31 cellular contexts compared by ENCODE assay signal in genomic region chr15:73604477-73604876, GRCh38.
"Had no signal": no experiment of that assay in that cellular context is flagged by ENCODE, and none has a peak within 500 bp of the region (broad histone marks: within the 10 kb centered on the region; RNA-seq: fewer than 3 reads in every experiment).

No MANE protein-coding gene starts in this region.

- FAIRE-seq: endometrium, endothelial cell of umbilical vein, frontal cortex had no signal

- H3K4me3 ChIP-seq: adrenal gland, breast epithelium, cardiac muscle cell, colonic mucosa had no signal

- H3K4me3 Mint-ChIP-seq: activated CD4-positive, alpha-beta memory T cell treated with anti-CD3 and anti-CD28 coated beads for 36 hours; activated CD4-positive, alpha-beta T cell treated with anti-CD3 and anti-CD28 coated beads for 36 hours; activated CD4-positive, alpha-beta T cell treated with anti-CD3 and anti-CD28 coated beads, Interleukin-2, amount 10 ng/mL, durations not matched to agents 24 days and 14 days; activated naive CD4-positive, alpha-beta T cell treated with anti-CD3 and anti-CD28 coated beads for 36 hours; activated naive CD4-positive, alpha-beta T cell treated with anti-CD3 and anti-CD28 coated beads, Interleukin-2, amount 50 U/mL, for 24 hours; activated naive CD8-positive, alpha-beta T cell treated with anti-CD3 and anti-CD28 coated beads for 36 hours; activated naive CD8-positive, alpha-beta T cell treated with anti-CD3 and anti-CD28 coated beads, Interleukin-2, amount 50 U/mL, for 24 hours; activated T-cell treated with anti-CD3 and anti-CD28 coated beads, Interleukin-2, amount 50 U/mL, for 24 hours; activated T-helper 1 cell treated with anti-CD3 and anti-CD28 coated beads, Interleukin-12 subunit alpha, Interleukin-12 subunit beta, Interleukin-2, Interleukin-4 antibody, amounts not matched to agents 30 ng/mL and 10 ng/mL and 1 ng/mL, durations not matched to agents 14 hours and 24 hours and 36 hours had no signal

- DNase-seq: activated CD4-positive, alpha-beta memory T cell treated with anti-CD3 and anti-CD28 coated beads for 36 hours; activated CD4-positive, alpha-beta T cell treated with anti-CD3 and anti-CD28 coated beads for 36 hours; activated CD4-positive, alpha-beta T cell treated with anti-CD3 and anti-CD28 coated beads, Interleukin-2, amount 10 ng/mL, durations not matched to agents 24 days and 14 days; activated CD4-positive, CD25-positive, alpha-beta regulatory T cell; activated CD4-positive, CD25-positive, alpha-beta regulatory T cell treated with anti-CD3 and anti-CD28 coated beads, Interleukin-2, amount 50 U/mL, for 72 hours; activated CD8-positive, alpha-beta memory T cell treated with anti-CD3 and anti-CD28 coated beads, Interleukin-2, amount 50 U/mL, for 48 hours; activated effector memory CD4-positive, alpha-beta T cell treated with anti-CD3 and anti-CD28 coated beads, Interleukin-2, amount 50 U/mL, for 16 hours; activated naive CD4-positive, alpha-beta T cell treated with anti-CD3 and anti-CD28 coated beads for 36 hours; activated naive CD8-positive, alpha-beta T cell treated with anti-CD3 and anti-CD28 coated beads for 36 hours; activated naive CD8-positive, alpha-beta T cell treated with anti-CD3 and anti-CD28 coated beads, Interleukin-2, amount 50 U/mL, for 24 hours; activated T-cell treated with anti-CD3 and anti-CD28 coated beads for 4 hours; activated T-cell treated with anti-CD3 and anti-CD28 coated beads, Interleukin-2, amount 50 U/mL, for 24 hours; adrenal gland; amygdala; aorta; central memory CD4-positive, alpha-beta T cell; cerebellar nuclear complex; colonic mucosa; effector CD8-positive, alpha-beta T cell; foreskin fibroblast; T-helper 2 cell had no signal

- H3K27me3 ChIP-seq: adrenal gland, breast epithelium, cardiac muscle cell, colonic mucosa had no signal

- H3K27ac ChIP-seq: adrenal gland, breast epithelium, cardiac muscle cell, colonic mucosa, epithelial cell of prostate had no signal

- H3K9me3 Mint-ChIP-seq: activated CD4-positive, alpha-beta memory T cell treated with anti-CD3 and anti-CD28 coated beads for 36 hours; activated naive CD4-positive, alpha-beta T cell treated with anti-CD3 and anti-CD28 coated beads, Interleukin-2, amount 50 U/mL, for 24 hours; activated naive CD8-positive, alpha-beta T cell treated with anti-CD3 and anti-CD28 coated beads, Interleukin-2, amount 50 U/mL, for 24 hours; activated T-cell treated with anti-CD3 and anti-CD28 coated beads, Interleukin-2, amount 50 U/mL, for 24 hours; activated T-helper 1 cell treated with anti-CD3 and anti-CD28 coated beads, Interleukin-12 subunit alpha, Interleukin-12 subunit beta, Interleukin-2, Interleukin-4 antibody, amounts not matched to agents 30 ng/mL and 10 ng/mL and 1 ng/mL, durations not matched to agents 14 hours and 24 hours and 36 hours; activated T-helper 2 cell treated with anti-CD3 and anti-CD28 coated beads, Interferon-gamma antibody, Interleukin-2, Interleukin-4, amounts not matched to agents 10 μg/mL and 5 μg/mL and 100 μg/mL, durations not matched to agents 14 hours and 24 hours and 36 hours had no signal

- H3K27me3 Mint-ChIP-seq: activated CD4-positive, alpha-beta memory T cell treated with anti-CD3 and anti-CD28 coated beads for 36 hours; activated CD4-positive, alpha-beta T cell treated with anti-CD3 and anti-CD28 coated beads for 36 hours; activated CD4-positive, alpha-beta T cell treated with anti-CD3 and anti-CD28 coated beads, Interleukin-2, amount 10 ng/mL, durations not matched to agents 24 days and 14 days; activated naive CD4-positive, alpha-beta T cell treated with anti-CD3 and anti-CD28 coated beads, Interleukin-2, amount 50 U/mL, for 24 hours; activated naive CD8-positive, alpha-beta T cell treated with anti-CD3 and anti-CD28 coated beads for 36 hours; activated naive CD8-positive, alpha-beta T cell treated with anti-CD3 and anti-CD28 coated beads, Interleukin-2, amount 50 U/mL, for 24 hours; activated T-cell treated with anti-CD3 and anti-CD28 coated beads, Interleukin-2, amount 50 U/mL, for 24 hours; brain had no signal

- H3K9me3 ChIP-seq: adrenal gland, breast epithelium, colonic mucosa had no signal

- H3K27ac Mint-ChIP-seq: activated CD4-positive, alpha-beta memory T cell treated with anti-CD3 and anti-CD28 coated beads for 36 hours; activated CD4-positive, alpha-beta T cell treated with anti-CD3 and anti-CD28 coated beads for 36 hours; activated CD4-positive, alpha-beta T cell treated with anti-CD3 and anti-CD28 coated beads, Interleukin-2, amount 10 ng/mL, durations not matched to agents 24 days and 14 days; activated naive CD4-positive, alpha-beta T cell treated with anti-CD3 and anti-CD28 coated beads for 36 hours; activated naive CD4-positive, alpha-beta T cell treated with anti-CD3 and anti-CD28 coated beads, Interleukin-2, amount 50 U/mL, for 24 hours; activated naive CD8-positive, alpha-beta T cell treated with anti-CD3 and anti-CD28 coated beads for 36 hours; activated naive CD8-positive, alpha-beta T cell treated with anti-CD3 and anti-CD28 coated beads, Interleukin-2, amount 50 U/mL, for 24 hours; activated T-cell treated with anti-CD3 and anti-CD28 coated beads, Interleukin-2, amount 50 U/mL, for 24 hours; activated T-helper 1 cell treated with anti-CD3 and anti-CD28 coated beads, Interleukin-12 subunit alpha, Interleukin-12 subunit beta, Interleukin-2, Interleukin-4 antibody, amounts not matched to agents 30 ng/mL and 10 ng/mL and 1 ng/mL, durations not matched to agents 14 hours and 24 hours and 36 hours; activated T-helper 2 cell treated with anti-CD3 and anti-CD28 coated beads, Interferon-gamma antibody, Interleukin-2, Interleukin-4, amounts not matched to agents 10 μg/mL and 5 μg/mL and 100 μg/mL, durations not matched to agents 14 hours and 24 hours and 36 hours; brain had no signal

- ATAC-seq: activated CD4-positive, alpha-beta T cell treated with anti-CD3 and anti-CD28 coated beads for 36 hours; activated naive CD8-positive, alpha-beta T cell treated with anti-CD3 and anti-CD28 coated beads, Interleukin-2, amount 50 U/mL, for 24 hours had no signal

- H3K36me3 ChIP-seq: adrenal gland, breast epithelium, cardiac muscle cell, colonic mucosa had no signal
